Comparison of ENCODE assay signal across 8 cellular contexts in genomic region chr15:84034831-84035753, GRCh38.
DNase-seq lines count a peak whose midpoint lies in the region; ATAC-seq and TF ChIP-seq lines count a peak whose summit lies in the region.

No MANE protein-coding gene starts in this region.

- H3K27ac ChIP-seq in A673 (ENCODE audit: low read depth, low read length, poor library complexity, severe bottlenecking) (no peak overlapping the region), OCI-LY7 (ENCODE audit: low read depth, low read length, poor library complexity, severe bottlenecking) (no peak overlapping the region), gastrocnemius medialis (no peak overlapping the region)

- POLR2A ChIA-PET in A673 (lab: Charles Lee; ENCODE audit: low non-redundant PET) (no interaction called here), OCI-LY7 (lab: Charles Lee) (no interaction called here)

- H4K20me1 ChIP-seq in OCI-LY7 (ENCODE audit: insufficient read depth, low read length): no peaks in the 10 kb centered on the region

- no peaks in the 10 kb centered on the region for H3K4me1 ChIP-seq in A673 (ENCODE audit: insufficient read depth, low read length, poor library complexity, severe bottlenecking)
- H3K4me1 ChIP-seq in OCI-LY7 (ENCODE audit: insufficient read depth, low read length, poor library complexity, severe bottlenecking): no peaks in the 10 kb centered on the region
- H3K4me1 ChIP-seq in gastrocnemius medialis: no peaks in the 10 kb centered on the region

- ATAC-seq in GM21360 (IDR thresholded peaks at IDR 0.05; ENCODE audit: unreplicated experiment) (peak; percentile 59), gastrocnemius medialis (no peak), HG02870 (IDR thresholded peaks at IDR 0.05; ENCODE audit: unreplicated experiment) (no peak)

- peak; percentile 59 for DNase-seq in A673 (ENCODE audit: low spot score)
- peak; percentile 27 for DNase-seq in OCI-LY7 (ENCODE audit: low spot score)
- peak; percentile 67 for DNase-seq in fibroblast of pulmonary artery (ENCODE audit: low read depth)
- peak; percentile 17 for DNase-seq in retina
- DNase-seq in NCI-H1092 (lab: John Stamatoyannopoulos, UW): no peak
- DNase-seq in gastrocnemius medialis: no peak

- TF ChIP-seq CTCF in A673 (conservative IDR thresholded peaks at IDR 0.05; ENCODE audit: low read depth, low read length): peak; percentile 57
- peak; percentile 65 for TF ChIP-seq CTCF in OCI-LY7 (conservative IDR thresholded peaks at IDR 0.05; ENCODE audit: low read length)
- peak; percentile 73 for TF ChIP-seq CTCF in fibroblast of pulmonary artery (IDR thresholded peaks at IDR 0.05; ENCODE audit: low read length, missing control alignments)
- peak in 2 of 5 experiments; percentile 11 to 13 for TF ChIP-seq CTCF in gastrocnemius medialis (IDR thresholded peaks at IDR 0.05 in 4 of 5, conservative IDR thresholded peaks at IDR 0.05 in 1 of 5)

- in situ Hi-C loops in gastrocnemius medialis (cut with MboI; ENCODE audit: low sequenced_read_pairs in 4 of 4): loop anchor here in 3 of 4 donors (25.0 kb wide), 2 partner anchors 473 to 598 kb away; partner anchors contain the start of gene SH3GL3 (in 2 of the 3)

- no peak for TF ChIP-seq POLR2A in gastrocnemius medialis (IDR thresholded peaks at IDR 0.05)

- H3K4me2 ChIP-seq in OCI-LY7 (ENCODE audit: low read length): no peak overlapping the region

- peaks cover 7% of the 10 kb centered on the region for H3K27me3 ChIP-seq in A673 (replicated peaks; ENCODE audit: insufficient read depth, low read depth, low read length, poor library complexity)
- H3K27me3 ChIP-seq in gastrocnemius medialis: no peaks in the 10 kb centered on the region

- H3K4me3 ChIP-seq in A673 (ENCODE audit: low read depth, low read length, poor library complexity, severe bottlenecking) (no peak overlapping the region), OCI-LY7 (ENCODE audit: low read depth, low read length, poor library complexity, severe bottlenecking) (no peak overlapping the region), fibroblast of pulmonary artery (replicated peaks; ENCODE audit: low read depth, low read length) (no peak overlapping the region), gastrocnemius medialis (no peak overlapping the region)

- CTCF ChIA-PET in A673 (lab: Charles Lee) (interaction anchor here (0.5 to 1.4 kb wide), 3 partner anchors 9 to 787 kb away, joined by 3 to 9 read pairs (median 4); no protein-coding TSS in a partner anchor), OCI-LY7 (lab: Charles Lee; ENCODE audit: unreplicated experiment) (no interaction called here)

- H3K79me2 ChIP-seq in OCI-LY7 (ENCODE audit: insufficient read depth, low read depth, low read length): no peaks in the 10 kb centered on the region

- no peaks in the 10 kb centered on the region for H3K9me2 ChIP-seq in OCI-LY7 (ENCODE audit: insufficient read depth, low read length)

- H3K9me3 ChIP-seq in A673 (ENCODE audit: low read depth, low read length, poor library complexity, severe bottlenecking) (no peaks in the 10 kb centered on the region), OCI-LY7 (ENCODE audit: low read length) (no peaks in the 10 kb centered on the region), gastrocnemius medialis (no peaks in the 10 kb centered on the region)

- H3K36me3 ChIP-seq in A673 (ENCODE audit: insufficient read depth, low read length, poor library complexity, severe bottlenecking): no peaks in the 10 kb centered on the region
- no peaks in the 10 kb centered on the region for H3K36me3 ChIP-seq in OCI-LY7 (ENCODE audit: insufficient read depth, low read length)
- H3K36me3 ChIP-seq in gastrocnemius medialis: no peaks in the 10 kb centered on the region

- no peak overlapping the region for H2AFZ ChIP-seq in OCI-LY7 (ENCODE audit: low read length)

- intact Hi-C loops in A673 (cut with micrococcal nuclease; ENCODE audit: unreplicated experiment): loop anchor here (5.0 to 10.0 kb wide), 3 partner anchors 380 to 598 kb away; partner anchors contain the start of gene ADAMTSL3
- intact Hi-C loops in OCI-LY7 (cut with micrococcal nuclease; ENCODE audit: unreplicated experiment): no loop called here
- intact Hi-C loops in gastrocnemius medialis (cut with DNase I; ENCODE audit: low total_unique reads): no loop called here

- BruUV-seq in A673 (replicated peaks; lab: Mats Ljungman, UMichigan) (no TSS peak), OCI-LY7 (replicated peaks; lab: Mats Ljungman, UMichigan) (no TSS peak)

Comparison
In these comparisons a context has a peak if more than half of its experiments do, and no peak if none do; other contexts are left out.
1. DNase-seq: peak in A673 (single experiment), OCI-LY7 (single experiment), fibroblast of pulmonary artery (single experiment) and retina (single experiment); none in NCI-H1092 (single experiment) and gastrocnemius medialis (0 of 2).